In genomic region chr18:70004698-70005097, GRCh38 we compare ENCODE assay signal across 19 cellular contexts. TPM values are rescaled to one million over a fixed set of nuclear protein-coding genes. Genes with fewer than 3 reads are reported as not detected.
DNase-seq lines count a peak whose midpoint lies in the region; ATAC-seq and TF ChIP-seq lines count a peak whose summit lies in the region.
"Had no signal": no experiment of that assay in that cellular context is flagged by ENCODE, and none has a peak within 500 bp of the region (broad histone marks: within the 10 kb centered on the region; RNA-seq: fewer than 3 reads in every experiment).

No MANE protein-coding gene starts in this region.

- H2BK5ac ChIP-seq in H9 (ENCODE audit: insufficient read length, low read length) = no peak overlapping the region

- H3K14ac ChIP-seq in H9 (ENCODE audit: insufficient read depth, low read length) = no peak overlapping the region

- no peak overlapping the region for H2AFZ ChIP-seq in PC-3 (ENCODE audit: low read length)
- H2AFZ ChIP-seq in H9 (ENCODE audit: low read length) = no peak overlapping the region

- H3K4me1 ChIP-seq in adipocyte (ENCODE audit: control insufficient read depth, insufficient read depth, low read length) (peaks cover 18% of the 10 kb centered on the region), body of pancreas (peaks cover 14% of the 10 kb centered on the region), heart right ventricle (peaks cover 3 to 36% (median 21%) of the 10 kb centered on the region in 9 donors), SJCRH30 (no peaks in the 10 kb centered on the region), PC-3 (ENCODE audit: insufficient read depth, low read length) (no peaks in the 10 kb centered on the region), H9 (ENCODE audit: insufficient read depth, low read length) (no peaks in the 10 kb centered on the region)
- H3K4me1 ChIP-seq: A549; BLaER1 treated with 17β-estradiol and CSF1 and Interleukin-3, amounts not matched to agents 10 nM and 100 nM had no signal

- intact Hi-C loops in body of pancreas (cut with DNase I) = no loop called here
- intact Hi-C loops in heart right ventricle (cut with DNase I) = no loop called here
- intact Hi-C loops in PC-3 (cut with micrococcal nuclease) = no loop called here

- H3K4me3 Mint-ChIP-seq in H9 = no peak overlapping the region
- H3K4me3 Mint-ChIP-seq: CD8-positive, alpha-beta memory T cell had no signal

- ATAC-seq in body of pancreas (peak; percentile 80), heart right ventricle (peak; percentile 58 to 82 (median 69)), PC-3 (no peak)
- ATAC-seq: A549 had no signal

- no peaks in the 10 kb centered on the region for H3F3A ChIP-seq in PC-3 (ENCODE audit: low read length, unreplicated experiment)

- TF ChIP-seq CTCF in body of pancreas (IDR thresholded peaks at IDR 0.05) (no peak), heart right ventricle (IDR thresholded peaks at IDR 0.05) (no peak), PC-3 (conservative IDR thresholded peaks at IDR 0.05; ENCODE audit: low read depth, low read length) (no peak), H9 (conservative IDR thresholded peaks at IDR 0.05) (no peak)

- H3K27me3 Mint-ChIP-seq in H9 (ENCODE audit: low read depth) = no peaks in the 10 kb centered on the region
- H3K27me3 Mint-ChIP-seq: CD8-positive, alpha-beta memory T cell had no signal

- no peak overlapping the region for H3K56ac ChIP-seq in H9 (ENCODE audit: insufficient read length, low read depth, low read length)

- H3K79me2 ChIP-seq in PC-3 (ENCODE audit: low read length) (no peaks in the 10 kb centered on the region), H9 (ENCODE audit: insufficient read depth, low read length) (no peaks in the 10 kb centered on the region)

- H2BK120ac ChIP-seq in H9 (ENCODE audit: low read depth, low read length, poor library complexity, severe bottlenecking) = no peak overlapping the region

- no peaks in the 10 kb centered on the region for H3K9me2 ChIP-seq in PC-3 (replicated peaks; ENCODE audit: low read length)

- BruUV-seq in PC-3 (replicated peaks; lab: Mats Ljungman, UMichigan) = no TSS peak

- H2BK20ac ChIP-seq in H9 (ENCODE audit: low read depth, low read length, poor library complexity, severe bottlenecking) = no peak overlapping the region

- no peak overlapping the region for H2BK12ac ChIP-seq in H9 (ENCODE audit: insufficient read length, low read depth, low read length)

- no peak overlapping the region for H3K27ac Mint-ChIP-seq in H9

- H3K4me3 ChIP-seq in adipocyte (ENCODE audit: low read length) (peak overlapping the region; percentile 60), body of pancreas (no peak overlapping the region), heart right ventricle (no peak overlapping the region), SJCRH30 (no peak overlapping the region), PC-3 (ENCODE audit: low read length) (no peak overlapping the region)
- H3K4me3 ChIP-seq: A549; BLaER1 treated with 17β-estradiol and CSF1 and Interleukin-3, amounts not matched to agents 10 nM and 100 nM had no signal

- H3K9ac ChIP-seq in adipocyte (ENCODE audit: low read length) (no peak overlapping the region), PC-3 (ENCODE audit: low read length) (no peak overlapping the region), H9 (ENCODE audit: extremely low read depth, insufficient read length, low read length) (no peak overlapping the region)
- H3K9ac ChIP-seq: BLaER1 treated with 17β-estradiol and CSF1 and Interleukin-3, amounts not matched to agents 10 nM and 100 nM had no signal

- H4K20me1 ChIP-seq in PC-3 (ENCODE audit: low read length) (no peaks in the 10 kb centered on the region), H9 (ENCODE audit: control insufficient read depth, insufficient read depth, insufficient read length) (no peaks in the 10 kb centered on the region)
- H4K20me1 ChIP-seq: BLaER1 treated with 17β-estradiol and CSF1 and Interleukin-3, amounts not matched to agents 10 nM and 100 nM had no signal

- WGBS in body of pancreas, 2 donors = 34 to 38% methylated on average over 4 of the region's 4 CpGs
- WGBS in heart right ventricle, 2 donors = 49 to 54% methylated on average over 4 of the region's 4 CpGs
- WGBS in H9 (ENCODE audit: extremely low coverage, insufficient read length, low lambda C conversion rate) = no CpG with 5 or more reads among the region's 4 CpGs

- POLR2A ChIA-PET in PC-3 (lab: Charles Lee; ENCODE audit: unreplicated experiment) = no interaction called here

- H2AK5ac ChIP-seq in H9 (ENCODE audit: insufficient read length, low read length) = no peak overlapping the region

- H3K4me1 Mint-ChIP-seq in H9 = peaks cover 0 to 2% of the 10 kb centered on the region in 2 experiments; a peak in 1 of 4 replicates

- H3K4me2 ChIP-seq in PC-3 (ENCODE audit: low read length) (no peak overlapping the region), H9 (ENCODE audit: insufficient read depth, insufficient read length, low read length) (no peak overlapping the region)
- H3K4me2 ChIP-seq: A549; BLaER1 treated with 17β-estradiol and CSF1 and Interleukin-3, amounts not matched to agents 10 nM and 100 nM had no signal

- H3K18ac ChIP-seq in H9 (ENCODE audit: insufficient read length, low read depth, low read length) = no peak overlapping the region

- no peak overlapping the region for H2BK15ac ChIP-seq in H9 (ENCODE audit: low read depth, low read length)

- no peak overlapping the region for H4K91ac ChIP-seq in H9 (ENCODE audit: insufficient read length, low read depth, low read length)

- H3K23me2 ChIP-seq in H9 (ENCODE audit: insufficient read length, low read depth, low read length, poor library complexity, severe bottlenecking) = no peaks in the 10 kb centered on the region

- CTCF ChIA-PET in PC-3 (lab: Charles Lee) = no interaction called here

- no peak overlapping the region for H3T11ph ChIP-seq in H9 (ENCODE audit: low read length)

- DNase-seq in adipocyte (ENCODE audit: low read depth) (no peak), body of pancreas (peak in 1 of 4 donors; percentile 3), heart right ventricle (no peak), non-pigmented ciliary epithelial cell (ENCODE audit: low read depth) (peak; percentile 9), SJCRH30 (no peak), DMS79 treated with DMSO at 0.1 percent for 48 hours (lab: John Stamatoyannopoulos, UW) (no peak), PC-3 (no peak), H9 (no peak)
- DNase-seq: CD8-positive, alpha-beta memory T cell; DND-41; GOT3; KBM-7; NCI-H1417 treated with DMSO at 0.1 percent for 48 hours; NCI-H1930; NCI-H2171; NCI-H446; NCI-H69 had no signal

- H3K4ac ChIP-seq in H9 (ENCODE audit: low read depth, low read length) = no peak overlapping the region

- peaks cover 8 to 16% (median 15%) of the 10 kb centered on the region in 3 experiments; a peak in 6 of 7 replicates for H3K36me3 Mint-ChIP-seq in H9 (ENCODE audit: insufficient read depth in 1 of 3, low read depth in 3 of 3)

- peak overlapping the region in 3 of 4 donors; percentile 59 to 65 (median 63) for H3K27ac ChIP-seq in body of pancreas
- peak overlapping the region in 9 of 10 donors; percentile 19 to 81 (median 64) for H3K27ac ChIP-seq in heart right ventricle
- H3K27ac ChIP-seq in SJCRH30 = no peak overlapping the region
- H3K27ac ChIP-seq in PC-3 (ENCODE audit: low read length) = no peak overlapping the region
- no peak overlapping the region for H3K27ac ChIP-seq in H9 (ENCODE audit: insufficient read length, low read depth, low read length)
- H3K27ac ChIP-seq: A549; BLaER1 treated with 17β-estradiol and CSF1 and Interleukin-3, amounts not matched to agents 10 nM and 100 nM had no signal

- H4K8ac ChIP-seq in H9 (replicated peaks; ENCODE audit: insufficient read length, low read depth, low read length) = no peak overlapping the region

- H3K9me3 ChIP-seq in adipocyte (ENCODE audit: control insufficient read depth, low read length) (no peaks in the 10 kb centered on the region), body of pancreas (no peaks in the 10 kb centered on the region), heart right ventricle (peaks cover 0 to 8% (median 0%) of the 10 kb centered on the region in 11 donors), SJCRH30 (replicated peaks) (no peaks in the 10 kb centered on the region), PC-3 (ENCODE audit: low read length) (no peaks in the 10 kb centered on the region), H9 (ENCODE audit: control insufficient read depth, low read depth, low read length) (no peaks in the 10 kb centered on the region)
- H3K9me3 ChIP-seq: A549 had no signal

- no peaks in the 10 kb centered on the region for H3K27me3 ChIP-seq in adipocyte (replicated peaks; ENCODE audit: control insufficient read depth, insufficient read depth, low read length)
- H3K27me3 ChIP-seq in body of pancreas = no peaks in the 10 kb centered on the region
- no peaks in the 10 kb centered on the region for H3K27me3 ChIP-seq in heart right ventricle
- no peaks in the 10 kb centered on the region for H3K27me3 ChIP-seq in SJCRH30
- H3K27me3 ChIP-seq in PC-3 (ENCODE audit: low read length) = no peaks in the 10 kb centered on the region
- H3K27me3 ChIP-seq in H9 (ENCODE audit: insufficient read depth, low read length) = no peaks in the 10 kb centered on the region
- H3K27me3 ChIP-seq: BLaER1 treated with 17β-estradiol and CSF1 and Interleukin-3, amounts not matched to agents 10 nM and 100 nM had no signal

- H4K5ac ChIP-seq in H9 (ENCODE audit: insufficient read length, low read depth, low read length) = no peak overlapping the region

- H3K9me3 Mint-ChIP-seq in H9 = peaks cover 2 to 3% of the 10 kb centered on the region in 2 experiments; a peak in 2 of 5 replicates

- TF ChIP-seq POLR2A in body of pancreas (IDR thresholded peaks at IDR 0.05) = no peak

- no peaks in the 10 kb centered on the region for H3K79me1 ChIP-seq in H9 (ENCODE audit: insufficient read depth, low read depth, low read length, poor library complexity, severe bottlenecking)

- H3K36me3 ChIP-seq in adipocyte (ENCODE audit: control insufficient read depth, insufficient read depth, low read length, severe bottlenecking) = no peaks in the 10 kb centered on the region
- no peaks in the 10 kb centered on the region for H3K36me3 ChIP-seq in body of pancreas (replicated peaks in 1 of 2; ENCODE audit: insufficient read depth in 1 of 2, low read depth in 2 of 2)
- H3K36me3 ChIP-seq in heart right ventricle = peaks cover 0 to 17% (median 0%) of the 10 kb centered on the region in 9 donors
- no peaks in the 10 kb centered on the region for H3K36me3 ChIP-seq in SJCRH30
- H3K36me3 ChIP-seq in PC-3 (ENCODE audit: low read depth, low read length) = no peaks in the 10 kb centered on the region; the same call in 1 of the 2 replicates

- H3K23ac ChIP-seq in H9 (ENCODE audit: insufficient read length, low read depth, low read length) = no peak overlapping the region

RNA-seq across cellular contexts. Expression of gene CD226, which starts 57.0 kb away (rescaled TPM):
- under 1 TPM; 0.26 to 0.33 TPM for total RNA-seq in body of pancreas
- total RNA-seq in heart right ventricle = 1 to 10 TPM in 6 of 10 donors, under 1 TPM in 4; 0.40 to 4.1 (median 1.3) TPM
- polyA plus RNA-seq in heart right ventricle = under 1 TPM; 0.19 to 0.22 TPM
- 0.10 TPM in 1 of 2 replicates, not detected in the other for total RNA-seq in SJCRH30 (2014; rRNA removed; shearing (Covaris generic))
- 0.26 and 0.69 TPM in 2 replicates for total RNA-seq in PC-3 (2014; rRNA removed)
- 0.04 TPM in 1 of 2 replicates, not detected in the other for total RNA-seq in H9 (2021)

Comparison
In these comparisons a context has a peak if more than half of its experiments do, and no peak if none do; other contexts are left out.
1. H3K27ac ChIP-seq: peak in body of pancreas (3 of 4) and heart right ventricle (9 of 10); none in SJCRH30 (single experiment), PC-3 (single experiment) and H9 (single experiment).